ENCODE assay signal across 17 cellular contexts in genomic region chr12:126198966-126199692, GRCh38.
"Had no signal": no experiment of that assay in that cellular context is flagged by ENCODE, and none has a peak within 500 bp of the region (broad histone marks: within the 10 kb centered on the region; RNA-seq: fewer than 3 reads in every experiment).

No MANE protein-coding gene starts in this region.

- H3K4me3 ChIP-seq: ovary, sigmoid colon, testis, upper lobe of left lung had no signal

- H3K9me3 Mint-ChIP-seq: activated T-helper 1 cell treated with anti-CD3 and anti-CD28 coated beads, Interleukin-12 subunit alpha, Interleukin-12 subunit beta, Interleukin-2, Interleukin-4 antibody, amounts not matched to agents 30 ng/mL and 10 ng/mL and 1 ng/mL, durations not matched to agents 14 hours and 24 hours and 36 hours; neural crest cell had no signal

- FAIRE-seq: keratinocyte had no signal

- DNase-seq: activated CD4-positive, alpha-beta T cell treated with anti-CD3 and anti-CD28 coated beads, Interleukin-2, amount 50 U/mL, for 1 hour; activated CD8-positive, alpha-beta memory T cell treated with anti-CD3 and anti-CD28 coated beads for 24 hours; activated naive CD8-positive, alpha-beta T cell treated with anti-CD3 and anti-CD28 coated beads for 36 hours; amygdala; hippocampal formation; left ventricle myocardium superior; mesendoderm; ovary; sigmoid colon; stimulated activated CD4-positive, alpha-beta T cell treated with anti-CD3 and anti-CD28 coated beads, Interleukin-1b, Interleukin-23, amount 100 ng/mL, for 48 hours; stimulated activated naive CD8-positive, alpha-beta T cell treated with anti-CD3 and anti-CD28 coated beads, Interleukin-15, amount 100 ng/mL, for 72 hours; testis had no signal

- H3K27ac Mint-ChIP-seq: activated naive CD8-positive, alpha-beta T cell treated with anti-CD3 and anti-CD28 coated beads for 36 hours; activated T-helper 1 cell treated with anti-CD3 and anti-CD28 coated beads, Interleukin-12 subunit alpha, Interleukin-12 subunit beta, Interleukin-2, Interleukin-4 antibody, amounts not matched to agents 30 ng/mL and 10 ng/mL and 1 ng/mL, durations not matched to agents 14 hours and 24 hours and 36 hours; stimulated activated naive CD8-positive, alpha-beta T cell treated with anti-CD3 and anti-CD28 coated beads, Interleukin-15, amount 100 ng/mL, for 72 hours had no signal

- H3K4me1 ChIP-seq: sigmoid colon, testis, upper lobe of left lung had no signal

- H3K27me3 Mint-ChIP-seq: activated naive CD8-positive, alpha-beta T cell treated with anti-CD3 and anti-CD28 coated beads for 36 hours; stimulated activated naive CD8-positive, alpha-beta T cell treated with anti-CD3 and anti-CD28 coated beads, Interleukin-15, amount 100 ng/mL, for 72 hours had no signal

- H3K4me3 Mint-ChIP-seq: activated naive CD8-positive, alpha-beta T cell treated with anti-CD3 and anti-CD28 coated beads for 36 hours; activated T-helper 1 cell treated with anti-CD3 and anti-CD28 coated beads, Interleukin-12 subunit alpha, Interleukin-12 subunit beta, Interleukin-2, Interleukin-4 antibody, amounts not matched to agents 30 ng/mL and 10 ng/mL and 1 ng/mL, durations not matched to agents 14 hours and 24 hours and 36 hours; neural crest cell; stimulated activated naive CD8-positive, alpha-beta T cell treated with anti-CD3 and anti-CD28 coated beads, Interleukin-15, amount 100 ng/mL, for 72 hours had no signal

- H3K36me3 Mint-ChIP-seq: activated naive CD8-positive, alpha-beta T cell treated with anti-CD3 and anti-CD28 coated beads for 36 hours had no signal

- H3K27ac ChIP-seq: ovary, sigmoid colon, testis, upper lobe of left lung had no signal

- H3K36me3 ChIP-seq: ovary, sigmoid colon, upper lobe of left lung had no signal

- H3K27me3 ChIP-seq: ovary, sigmoid colon, testis, upper lobe of left lung had no signal

- H3K9me3 ChIP-seq: ovary, sigmoid colon, testis, upper lobe of left lung had no signal

- H3K4me1 Mint-ChIP-seq: activated naive CD8-positive, alpha-beta T cell treated with anti-CD3 and anti-CD28 coated beads for 36 hours; neural crest cell; stimulated activated naive CD8-positive, alpha-beta T cell treated with anti-CD3 and anti-CD28 coated beads, Interleukin-15, amount 100 ng/mL, for 72 hours had no signal

- ATAC-seq: activated CD4-positive, CD25-positive, alpha-beta regulatory T cell treated with anti-CD3 and anti-CD28 coated beads, Interleukin-2, amount 50 U/mL, for 24 hours; left ventricle myocardium superior; stimulated activated naive CD8-positive, alpha-beta T cell treated with anti-CD3 and anti-CD28 coated beads, Interleukin-15, amount 100 ng/mL, for 72 hours had no signal
